In genomic region chr18:58080516-58080915, GRCh38 we compare ENCODE assay signal across 22 cellular contexts. TPM values are rescaled to one million over a fixed set of nuclear protein-coding genes. Genes with fewer than 3 reads are reported as not detected.
DNase-seq lines count a peak whose midpoint lies in the region; ATAC-seq and TF ChIP-seq lines count a peak whose summit lies in the region.
"Had no signal": no experiment of that assay in that cellular context is flagged by ENCODE, and none has a peak within 500 bp of the region (broad histone marks: within the 10 kb centered on the region; RNA-seq: fewer than 3 reads in every experiment).

No MANE protein-coding gene starts in this region.

- H3K27ac Mint-ChIP-seq in Caco-2 (ENCODE audit: unreplicated experiment) (peak overlapping the region; percentile 69), brain (peak overlapping the region in 4 of 5 experiments; percentile 0 to 72 (median 32)), mesothelial cell of epicardium (peak overlapping the region; percentile 88)
- H3K27ac Mint-ChIP-seq: activated CD8-positive, alpha-beta T cell treated with anti-CD3 and anti-CD28 coated beads, Interleukin-2, amount 10 ng/mL, durations not matched to agents 7 days and 5 days; CD4-positive, alpha-beta T cell; natural killer cell; T-helper 2 cell treated with Interferon-gamma antibody and Interleukin-4, amounts not matched to agents 5 μg/mL and 100 μg/mL, for 36 hours had no signal

- no peaks in the 10 kb centered on the region for H3K27me3 ChIP-seq in Caco-2 (replicated peaks; ENCODE audit: control insufficient read depth, insufficient read depth, low read length)

- H3K9me3 Mint-ChIP-seq in Caco-2 (ENCODE audit: unreplicated experiment) (peaks cover 7% of the 10 kb centered on the region), brain (peaks cover 10 to 44% (median 24%) of the 10 kb centered on the region in 5 experiments), mesothelial cell of epicardium (peaks cover 18% of the 10 kb centered on the region)
- H3K9me3 Mint-ChIP-seq: CD4-positive, alpha-beta T cell; natural killer cell; T-helper 2 cell treated with Interferon-gamma antibody and Interleukin-4, amounts not matched to agents 5 μg/mL and 100 μg/mL, for 36 hours had no signal

- TF ChIP-seq CTCF in Caco-2 (IDR thresholded peaks at IDR 0.05; ENCODE audit: insufficient read depth in 1 of 2, low read depth in 1 of 2, low read length in 1 of 2, severe bottlenecking in 1 of 2, unreplicated experiment in 1 of 2) (no peak), brain (conservative IDR thresholded peaks at IDR 0.05) (no peak), mesothelial cell of epicardium (IDR thresholded peaks at IDR 0.05; ENCODE audit: unreplicated experiment) (no peak)

- peaks cover 10% of the 10 kb centered on the region for H3K36me3 Mint-ChIP-seq in Caco-2 (ENCODE audit: insufficient read depth, unreplicated experiment)
- peaks cover 66% of the 10 kb centered on the region for H3K36me3 Mint-ChIP-seq in brain
- H3K36me3 Mint-ChIP-seq in mesothelial cell of epicardium, result peaks cover 17% of the 10 kb centered on the region
- H3K36me3 Mint-ChIP-seq: natural killer cell had no signal

- H3K4me1 Mint-ChIP-seq in Caco-2 (ENCODE audit: low read depth, unreplicated experiment) (peaks cover 19% of the 10 kb centered on the region), brain (peaks cover 50% of the 10 kb centered on the region), mesothelial cell of epicardium (peaks cover 45% of the 10 kb centered on the region)
- H3K4me1 Mint-ChIP-seq: natural killer cell had no signal

- no TSS peak for BruUV-seq in Caco-2 (replicated peaks; lab: Mats Ljungman, UMichigan)

- no peak overlapping the region for H3K4me3 Mint-ChIP-seq in Caco-2 (ENCODE audit: unreplicated experiment)
- no peak overlapping the region for H3K4me3 Mint-ChIP-seq in brain
- no peak overlapping the region for H3K4me3 Mint-ChIP-seq in mesothelial cell of epicardium
- H3K4me3 Mint-ChIP-seq: activated CD8-positive, alpha-beta T cell treated with anti-CD3 and anti-CD28 coated beads, Interleukin-2, amount 10 ng/mL, durations not matched to agents 7 days and 5 days; CD4-positive, alpha-beta T cell; natural killer cell; T-helper 2 cell treated with Interferon-gamma antibody and Interleukin-4, amounts not matched to agents 5 μg/mL and 100 μg/mL, for 36 hours had no signal

- H3K4me1 ChIP-seq in Caco-2, result no peaks in the 10 kb centered on the region
- H3K4me1 ChIP-seq: parathyroid adenoma had no signal

- CTCF ChIA-PET in Caco-2 (lab: Charles Lee), result interaction anchor here (0.7 kb wide), 1 partner anchor 41 kb away, joined by 5 read pairs; no protein-coding TSS in a partner anchor

- no peaks in the 10 kb centered on the region for H3K36me3 ChIP-seq in Caco-2 (ENCODE audit: control insufficient read depth, insufficient read depth, low read length)
- H3K36me3 ChIP-seq: thoracic aorta had no signal

- H3K4me3 ChIP-seq in Caco-2 (ENCODE audit: low read depth, low read length), result no peak overlapping the region
- H3K4me3 ChIP-seq: thoracic aorta had no signal

- H3K9me3 ChIP-seq in Caco-2, result no peaks in the 10 kb centered on the region
- H3K9me3 ChIP-seq: thoracic aorta had no signal

- DNase-seq in Caco-2 (peak in 1 of 2 experiments; percentile 8), NCI-H146 (lab: John Stamatoyannopoulos, UW) (peak; percentile 94), mesothelial cell of epicardium (ENCODE audit: low spot score in 2 of 2, unreplicated experiment in 2 of 2) (no peak), amygdala (lab: John Stamatoyannopoulos, UW) (no peak), SKM-1 (lab: John Stamatoyannopoulos, UW; ENCODE audit: unreplicated experiment) (no peak), AG08396 (ENCODE audit: low spot score) (no peak)
- DNase-seq: activated CD8-positive, alpha-beta T cell treated with anti-CD3 and anti-CD28 coated beads, Interleukin-2, amount 10 ng/mL, durations not matched to agents 7 days and 5 days; activated T-cell treated with anti-CD3 and anti-CD28 coated beads, Interleukin-2, amount 50 U/mL, for 1 hour; caudate nucleus; CD4-positive, alpha-beta T cell; dermis blood vessel endothelial cell; hippocampal formation; natural killer cell; NCI-H1105; stimulated activated CD4-positive, alpha-beta T cell treated with anti-CD3 and anti-CD28 coated beads, Interleukin-2, amount 100 ng/mL, for 24 hours; stimulated activated naive CD4-positive, alpha-beta T cell had no signal

- POLR2A ChIA-PET in Caco-2 (lab: Charles Lee), result interaction anchor here (0.6 kb wide), 1 partner anchor 25 kb away, joined by 3 read pairs; no protein-coding TSS in a partner anchor

- no peaks in the 10 kb centered on the region for H3K27me3 Mint-ChIP-seq in Caco-2 (ENCODE audit: insufficient read depth, unreplicated experiment)
- peaks cover 2% of the 10 kb centered on the region for H3K27me3 Mint-ChIP-seq in brain
- no peaks in the 10 kb centered on the region for H3K27me3 Mint-ChIP-seq in mesothelial cell of epicardium (ENCODE audit: low read depth)

- ATAC-seq in HG03039 (IDR thresholded peaks at IDR 0.05; ENCODE audit: unreplicated experiment), result no peak
- ATAC-seq: activated CD8-positive, alpha-beta T cell treated with anti-CD3 and anti-CD28 coated beads, Interleukin-2, amount 10 ng/mL, durations not matched to agents 7 days and 5 days; HCT116 had no signal

- intact Hi-C loops in Caco-2 (cut with micrococcal nuclease; ENCODE audit: unreplicated experiment), result no loop called here

RNA-seq across cellular contexts. Expression of gene NEDD4L, which starts 36.5 kb away (rescaled TPM):
- total RNA-seq in Caco-2 (2022) (84.4 and 85.4 TPM in 2 replicates), mesothelial cell of epicardium (134 to 141 TPM (median 135 TPM) in 3 replicates)
- 38.5 TPM for polyA plus RNA-seq in brain (ENCODE audit: insufficient read depth, low read depth, low replicate concordance)

Comparison
In these comparisons a context has a peak if more than half of its experiments do, and no peak if none do; other contexts are left out.
1. H3K27ac Mint-ChIP-seq: peak in every context shown above with its lines; median percentile 88 in mesothelial cell of epicardium; 69 in Caco-2; 32 in brain.